ENCODE assay signal across 11 cellular contexts in the genomic region with DNA sequence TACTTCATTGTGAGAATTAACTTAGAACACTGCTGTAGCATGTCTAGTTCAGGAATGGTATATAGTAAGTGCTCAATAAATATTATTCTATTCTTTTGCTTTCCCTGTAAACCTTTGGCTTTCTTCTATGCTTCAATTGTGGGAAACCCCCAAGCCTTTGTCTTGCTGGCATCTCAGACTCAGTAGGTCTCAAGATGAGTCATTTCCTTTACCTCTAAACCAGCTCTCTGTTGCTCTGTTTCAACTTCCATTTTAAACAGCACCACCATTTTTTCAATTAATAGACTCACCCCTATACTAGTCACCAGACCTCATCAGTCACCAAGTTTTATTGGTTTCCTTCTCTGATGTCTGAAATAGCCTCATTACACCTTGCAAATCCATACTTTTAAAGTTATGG. TPM values are rescaled to one million over a fixed set of nuclear protein-coding genes. Genes with fewer than 3 reads are reported as not detected.
DNase-seq lines count a peak whose midpoint lies in the region; ATAC-seq and TF ChIP-seq lines count a peak whose summit lies in the region.
"Had no signal": no experiment of that assay in that cellular context is flagged by ENCODE, and none has a peak within 500 bp of the region (broad histone marks: within the 10 kb centered on the region; RNA-seq: fewer than 3 reads in every experiment).

No MANE protein-coding gene starts in this region.

- H3K27ac ChIP-seq in heart left ventricle = no peak overlapping the region
- H3K27ac ChIP-seq in CD8-positive, alpha-beta memory T cell (ENCODE audit: low read depth, low read length) = no peak overlapping the region
- H3K27ac ChIP-seq: neural progenitor cell had no signal

- H3K9me3 ChIP-seq in heart left ventricle = no peaks in the 10 kb centered on the region
- no peaks in the 10 kb centered on the region for H3K9me3 ChIP-seq in CD8-positive, alpha-beta memory T cell (ENCODE audit: low read length)

- DNase-seq in effector memory CD8-positive, alpha-beta T cell = no peak
- no peak for DNase-seq in heart left ventricle
- DNase-seq in DMS153 (lab: John Stamatoyannopoulos, UW) = no peak
- no peak for DNase-seq in NCI-H82 treated with DMSO at 0.1 percent for 48 hours (lab: John Stamatoyannopoulos, UW; ENCODE audit: unreplicated experiment)
- DNase-seq in CD8-positive, alpha-beta memory T cell = no peak
- DNase-seq: NCI-H446 treated with DMSO at 0.1 percent for 48 hours; stimulated activated CD8-positive, alpha-beta memory T cell treated with anti-CD3 and anti-CD28 coated beads, Interleukin-4, amount 100 ng/mL, for 48 hours had no signal

- H3K4me1 Mint-ChIP-seq in effector memory CD8-positive, alpha-beta T cell (ENCODE audit: low read depth in 2 of 2) = peaks cover 0 to 5% of the 10 kb centered on the region in 2 donors
- H3K4me1 Mint-ChIP-seq in CD8-positive, alpha-beta memory T cell = peaks cover 5 to 12% (median 7%) of the 10 kb centered on the region in 3 donors

- H3K4me1 ChIP-seq in heart left ventricle = no peaks in the 10 kb centered on the region
- no peaks in the 10 kb centered on the region for H3K4me1 ChIP-seq in CD8-positive, alpha-beta memory T cell (ENCODE audit: insufficient read depth, low read length)
- H3K4me1 ChIP-seq: neural progenitor cell had no signal

- peak; percentile 99 for ATAC-seq in GM18520 (IDR thresholded peaks at IDR 0.05; ENCODE audit: unreplicated experiment)
- ATAC-seq in GM21529 (IDR thresholded peaks at IDR 0.05; ENCODE audit: unreplicated experiment) = peak; percentile 98
- ATAC-seq in HG03460 (IDR thresholded peaks at IDR 0.05; ENCODE audit: unreplicated experiment) = peak; percentile 99
- peak; percentile 60 for ATAC-seq in effector memory CD8-positive, alpha-beta T cell (replicated peaks)
- no peak for ATAC-seq in heart left ventricle

- intact Hi-C loops in heart left ventricle (cut with DNase I) = no loop called here

- H3K36me3 Mint-ChIP-seq in effector memory CD8-positive, alpha-beta T cell (ENCODE audit: insufficient read depth) = no peaks in the 10 kb centered on the region
- H3K36me3 Mint-ChIP-seq in CD8-positive, alpha-beta memory T cell = no peaks in the 10 kb centered on the region
- H3K36me3 Mint-ChIP-seq: neural progenitor cell had no signal

- peak overlapping the region in 1 of 2 donors; percentile 2 for H3K27ac Mint-ChIP-seq in effector memory CD8-positive, alpha-beta T cell
- peak overlapping the region in 3 of 8 donors; percentile 24 to 73 (median 65) for H3K27ac Mint-ChIP-seq in CD8-positive, alpha-beta memory T cell
- H3K27ac Mint-ChIP-seq: neural progenitor cell had no signal

- no peak overlapping the region for H3K4me3 Mint-ChIP-seq in effector memory CD8-positive, alpha-beta T cell
- no peak overlapping the region for H3K4me3 Mint-ChIP-seq in CD8-positive, alpha-beta memory T cell
- H3K4me3 Mint-ChIP-seq: neural progenitor cell had no signal

- H3K4me3 ChIP-seq in heart left ventricle = no peak overlapping the region
- no peak overlapping the region for H3K4me3 ChIP-seq in CD8-positive, alpha-beta memory T cell (ENCODE audit: low read length)
- H3K4me3 ChIP-seq: neural progenitor cell had no signal

- CTCF ChIA-PET in CD8-positive, alpha-beta memory T cell (lab: Charles Lee) = interaction anchor here (1.1 kb wide), 1 partner anchor 8 kb away, joined by 3 read pairs; no protein-coding TSS in a partner anchor

- no peaks in the 10 kb centered on the region for H3K27me3 ChIP-seq in heart left ventricle
- H3K27me3 ChIP-seq in CD8-positive, alpha-beta memory T cell (ENCODE audit: insufficient read depth, low read length, poor library complexity, severe bottlenecking) = no peaks in the 10 kb centered on the region
- H3K27me3 ChIP-seq: neural progenitor cell had no signal

- no peak for TF ChIP-seq CTCF in heart left ventricle (IDR thresholded peaks at IDR 0.05)

- no peak for TF ChIP-seq POLR2A in heart left ventricle (IDR thresholded peaks at IDR 0.05)

- POLR2A ChIA-PET in CD8-positive, alpha-beta memory T cell (lab: Charles Lee) = no interaction called here

- no peaks in the 10 kb centered on the region for H3K27me3 Mint-ChIP-seq in effector memory CD8-positive, alpha-beta T cell
- no peaks in the 10 kb centered on the region for H3K27me3 Mint-ChIP-seq in CD8-positive, alpha-beta memory T cell

- H3K9me3 Mint-ChIP-seq in effector memory CD8-positive, alpha-beta T cell = no peaks in the 10 kb centered on the region
- no peaks in the 10 kb centered on the region for H3K9me3 Mint-ChIP-seq in CD8-positive, alpha-beta memory T cell
- H3K9me3 Mint-ChIP-seq: neural progenitor cell had no signal

- no peaks in the 10 kb centered on the region for H3K36me3 ChIP-seq in heart left ventricle
- H3K36me3 ChIP-seq in CD8-positive, alpha-beta memory T cell (ENCODE audit: insufficient read depth, low read length) = no peaks in the 10 kb centered on the region
- H3K36me3 ChIP-seq: neural progenitor cell had no signal

RNA-seq across cellular contexts. Expression of gene DMAC1, which starts 43.5 kb away (rescaled TPM):
- total RNA-seq in heart left ventricle = 100 to 1,000 TPM in 6 of 9 donors, 10 to 100 TPM in 3; 31.0 to 166 (median 110) TPM
- 10 to 100 TPM; 22.8 to 28.9 TPM for polyA plus RNA-seq in heart left ventricle
- 10 to 100 TPM; 52.4 to 53.0 TPM for total RNA-seq in CD8-positive, alpha-beta memory T cell
- 49.0 TPM for polyA plus RNA-seq in CD8-positive, alpha-beta memory T cell

Comparison
In these comparisons a context has a peak if more than half of its experiments do, and no peak if none do; other contexts are left out.
1. ATAC-seq: peak in GM18520 (single experiment), GM21529 (single experiment), HG03460 (single experiment) and effector memory CD8-positive, alpha-beta T cell (single experiment); none in heart left ventricle (0 of 4).